8 cellular contexts compared by ENCODE assay signal in the genomic region with DNA sequence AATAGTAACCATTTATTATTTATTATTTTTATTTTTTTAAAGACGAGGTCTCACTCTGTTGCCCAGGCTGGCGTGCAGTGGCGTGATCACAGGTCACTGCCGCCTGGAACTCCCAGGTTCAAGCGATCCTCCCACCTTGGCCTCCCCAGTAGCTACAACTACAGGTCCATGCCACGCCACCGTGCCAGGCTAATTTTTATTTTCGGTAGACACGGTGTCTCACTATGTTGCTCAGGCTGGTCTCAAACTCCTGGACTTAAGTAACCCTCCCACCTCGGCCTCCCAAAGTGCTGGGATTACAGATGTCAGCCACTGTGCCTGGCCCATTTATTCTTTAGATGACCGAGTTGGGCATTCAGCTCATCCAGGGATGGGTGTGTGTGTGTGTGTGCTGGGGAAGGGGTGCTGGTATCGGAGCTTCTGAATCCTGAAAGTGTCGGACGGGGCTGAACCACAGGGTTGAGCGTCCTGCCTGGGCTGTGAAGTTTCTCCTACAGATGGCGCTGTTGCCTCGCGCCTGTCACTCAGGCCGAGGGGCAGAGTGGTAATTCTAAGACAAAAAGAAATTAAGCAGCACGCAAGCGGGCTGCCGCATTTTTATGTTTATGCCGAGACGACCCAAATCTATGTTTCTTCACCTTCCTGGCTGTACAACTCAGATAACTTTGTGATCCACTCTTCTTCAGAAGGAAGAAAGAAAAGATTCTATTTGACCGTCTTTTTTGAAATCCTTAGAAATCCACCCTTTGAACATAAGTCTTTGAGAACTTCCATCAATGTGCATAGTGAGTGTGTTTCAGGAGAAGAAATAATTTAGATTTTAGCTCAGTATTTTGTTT.
A peak's percentile ranks its signal among the peaks of the same experiment; 100 is the strongest.
DNase-seq lines count a peak whose midpoint lies in the region; ATAC-seq and TF ChIP-seq lines count a peak whose summit lies in the region.

No MANE protein-coding gene starts in this region.

- H3K4me1 ChIP-seq in CD4-positive, CD25-positive, alpha-beta regulatory T cell (ENCODE audit: control insufficient read depth, insufficient read depth, low read length, poor library complexity, severe bottlenecking), result no peaks in the 10 kb centered on the region

- peaks cover 0 to 1% (median 0%) of the 10 kb centered on the region in 7 donors for H3K9me3 Mint-ChIP-seq in CD4-positive, CD25-positive, alpha-beta regulatory T cell

- no peaks in the 10 kb centered on the region for H3K36me3 Mint-ChIP-seq in CD4-positive, CD25-positive, alpha-beta regulatory T cell

- H3K4me3 ChIP-seq in CD4-positive, CD25-positive, alpha-beta regulatory T cell (ENCODE audit: low read depth, low read length), result no peak overlapping the region
- H3K4me3 ChIP-seq in WI38 (ENCODE audit: low read depth, low read length), result no peak overlapping the region

- peak; percentile 90 for TF ChIP-seq CTCF in WI38 (IDR thresholded peaks at IDR 0.05; ENCODE audit: low read depth, low read length)

- no peaks in the 10 kb centered on the region for H3K36me3 ChIP-seq in CD4-positive, CD25-positive, alpha-beta regulatory T cell (ENCODE audit: control insufficient read depth, insufficient read depth, low read length)

- H3K27ac ChIP-seq in CD4-positive, CD25-positive, alpha-beta regulatory T cell (ENCODE audit: insufficient read depth, low read length, poor library complexity, severe bottlenecking), result no peak overlapping the region

- no peaks in the 10 kb centered on the region for H3K9me3 ChIP-seq in CD4-positive, CD25-positive, alpha-beta regulatory T cell (ENCODE audit: control insufficient read depth in 2 of 2, low read length in 2 of 2)

- peak; percentile 12 to 51 (median 22) for DNase-seq in CD4-positive, CD25-positive, alpha-beta regulatory T cell
- DNase-seq in NCI-H128 (lab: John Stamatoyannopoulos, UW; ENCODE audit: unreplicated experiment), result peak; percentile 37
- DNase-seq in central memory CD4-positive, alpha-beta T cell, result peak; percentile 17
- peak; percentile 24 for DNase-seq in kidney glomerular epithelial cell (lab: John Stamatoyannopoulos, UW)
- peak; percentile 57 to 69 for DNase-seq in stimulated activated CD4-positive, alpha-beta T cell treated with anti-CD3 and anti-CD28 coated beads, Interleukin-2, amount 100 ng/mL, for 48 hours
- no peak for DNase-seq in cerebellar nuclear complex (lab: John Stamatoyannopoulos, UW)

- ATAC-seq in CD4-positive, CD25-positive, alpha-beta regulatory T cell (ENCODE audit: low read depth in 2 of 2), result no peak
- ATAC-seq in GM19438 (IDR thresholded peaks at IDR 0.05; ENCODE audit: low read depth, unreplicated experiment), result peak; percentile 66

- H3K27me3 Mint-ChIP-seq in CD4-positive, CD25-positive, alpha-beta regulatory T cell, result peaks cover 5% of the 10 kb centered on the region

- H3K27ac Mint-ChIP-seq in CD4-positive, CD25-positive, alpha-beta regulatory T cell, result no peak overlapping the region

- H3K4me1 Mint-ChIP-seq in CD4-positive, CD25-positive, alpha-beta regulatory T cell, result peaks cover 0 to 6% (median 4%) of the 10 kb centered on the region in 4 donors

- no peaks in the 10 kb centered on the region for H3K27me3 ChIP-seq in CD4-positive, CD25-positive, alpha-beta regulatory T cell (ENCODE audit: control insufficient read depth, insufficient read depth, low read length)

- no peak overlapping the region for H3K4me3 Mint-ChIP-seq in CD4-positive, CD25-positive, alpha-beta regulatory T cell

Comparison
In these comparisons a context has a peak if more than half of its experiments do, and no peak if none do; other contexts are left out.
1. DNase-seq: peak in CD4-positive, CD25-positive, alpha-beta regulatory T cell (3 of 3), NCI-H128 (single experiment), central memory CD4-positive, alpha-beta T cell (single experiment), kidney glomerular epithelial cell (single experiment) and stimulated activated CD4-positive, alpha-beta T cell treated with anti-CD3 and anti-CD28 coated beads, Interleukin-2, amount 100 ng/mL, for 48 hours (2 of 2); none in cerebellar nuclear complex (0 of 2).